ENCODE assay signal across 8 cellular contexts in the genomic region with DNA sequence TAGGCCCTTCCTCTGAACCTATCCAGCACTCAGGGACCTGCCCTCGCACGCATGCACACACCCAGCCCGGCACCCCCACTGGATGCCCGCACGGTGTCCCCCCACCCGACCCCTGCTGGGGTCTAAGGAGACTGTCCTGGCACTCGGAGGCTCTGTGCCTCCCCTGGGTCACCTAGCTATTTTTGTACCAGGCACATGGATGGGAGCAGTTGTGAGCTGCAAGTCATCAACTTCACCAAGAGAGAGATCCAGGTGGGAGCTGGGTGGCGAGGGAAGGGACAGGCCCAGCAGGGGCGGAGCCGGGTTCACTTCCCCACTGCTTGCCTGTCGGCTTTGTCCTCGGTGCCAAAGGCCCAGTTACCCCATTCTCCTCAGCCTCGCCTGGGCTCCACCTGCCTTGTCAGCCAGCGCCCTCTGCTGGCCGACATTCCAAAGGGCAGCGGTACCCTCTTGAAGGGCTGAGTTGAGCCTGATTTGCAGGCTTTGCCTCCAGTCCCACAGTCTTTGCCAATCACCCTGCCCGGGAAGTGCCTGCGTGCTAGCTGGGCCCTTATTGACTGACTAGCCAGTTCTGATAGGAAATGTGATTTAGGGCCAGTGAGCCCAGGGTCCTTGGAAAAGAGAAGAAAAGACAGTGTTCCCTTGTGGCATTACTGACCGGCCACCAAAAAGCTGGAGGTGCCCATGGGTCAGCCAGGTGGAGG. TPM values are rescaled to one million over a fixed set of nuclear protein-coding genes. Genes with fewer than 3 reads are reported as not detected.
DNase-seq lines count a peak whose midpoint lies in the region; ATAC-seq lines count a peak whose summit lies in the region.

No MANE protein-coding gene starts in this region.

- no peaks in the 10 kb centered on the region for H3K36me3 ChIP-seq in naive thymus-derived CD4-positive, alpha-beta T cell (ENCODE audit: control insufficient read depth in 2 of 3, insufficient read depth in 3 of 3, low read length in 3 of 3)

- ATAC-seq in GM21723 (IDR thresholded peaks at IDR 0.05; ENCODE audit: unreplicated experiment) (peak; percentile 72), esophagus mucosa (peak; percentile 94)
- peak; percentile 96 for ATAC-seq in naive thymus-derived CD4-positive, alpha-beta T cell
- ATAC-seq in stimulated activated effector memory CD8-positive, alpha-beta T cell treated with anti-CD3 and anti-CD28 coated beads, Interleukin-12 subunit alpha, Interleukin-12 subunit beta, amount 100 ng/mL, for 72 hours = peak; percentile 91

- H3K9me3 ChIP-seq in naive thymus-derived CD4-positive, alpha-beta T cell (ENCODE audit: control insufficient read depth in 2 of 3, low read length in 3 of 3) = no peaks in the 10 kb centered on the region

- DNase-seq in DMS79 (lab: John Stamatoyannopoulos, UW) = peak; percentile 93
- DNase-seq in KBM-7 = peak; percentile 96
- peak; percentile 95 for DNase-seq in OCI-M1 (lab: John Stamatoyannopoulos, UW)
- peak; percentile 83 for DNase-seq in activated T-cell treated with anti-CD3 and anti-CD28 coated beads for 1 hour (ENCODE audit: low read depth)
- DNase-seq in naive thymus-derived CD4-positive, alpha-beta T cell = peak; percentile 68 to 89 (median 83)
- peak; percentile 88 to 93 for DNase-seq in stimulated activated effector memory CD8-positive, alpha-beta T cell treated with anti-CD3 and anti-CD28 coated beads, Interleukin-12 subunit alpha, Interleukin-12 subunit beta, amount 100 ng/mL, for 72 hours (ENCODE audit: low spot score in 2 of 2)

- no peak overlapping the region for H3K27ac ChIP-seq in naive thymus-derived CD4-positive, alpha-beta T cell (ENCODE audit: low read depth, low read length)

- no peaks in the 10 kb centered on the region for H3K9me3 Mint-ChIP-seq in naive thymus-derived CD4-positive, alpha-beta T cell
- H3K9me3 Mint-ChIP-seq in stimulated activated effector memory CD8-positive, alpha-beta T cell treated with anti-CD3 and anti-CD28 coated beads, Interleukin-12 subunit alpha, Interleukin-12 subunit beta, amount 100 ng/mL, for 72 hours = no peaks in the 10 kb centered on the region

- POLR2A ChIA-PET in naive thymus-derived CD4-positive, alpha-beta T cell (lab: Charles Lee) = interaction anchor here (1.0 kb wide), 1 partner anchor 101 kb away, joined by 3 read pairs; no protein-coding TSS in a partner anchor

- peak overlapping the region in 2 of 9 donors; percentile 51 to 73 for H3K27ac Mint-ChIP-seq in naive thymus-derived CD4-positive, alpha-beta T cell
- no peak overlapping the region for H3K27ac Mint-ChIP-seq in stimulated activated effector memory CD8-positive, alpha-beta T cell treated with anti-CD3 and anti-CD28 coated beads, Interleukin-12 subunit alpha, Interleukin-12 subunit beta, amount 100 ng/mL, for 72 hours

- H3K36me3 Mint-ChIP-seq in naive thymus-derived CD4-positive, alpha-beta T cell = no peaks in the 10 kb centered on the region
- no peaks in the 10 kb centered on the region for H3K36me3 Mint-ChIP-seq in stimulated activated effector memory CD8-positive, alpha-beta T cell treated with anti-CD3 and anti-CD28 coated beads, Interleukin-12 subunit alpha, Interleukin-12 subunit beta, amount 100 ng/mL, for 72 hours

- in situ Hi-C loops in KBM-7 (cut with MboI; ENCODE audit: low pct_unique_long_range_greater_than_20kb, low sequenced_read_pairs) = no loop called here

- intact Hi-C loops in naive thymus-derived CD4-positive, alpha-beta T cell (cut with micrococcal nuclease) = loop anchor here (1.0 to 5.0 kb wide), 8 partner anchors 34 to 245 kb away; a partner anchor contains a TSS

- peaks cover 0 to 2% (median 0%) of the 10 kb centered on the region in 5 donors for H3K27me3 Mint-ChIP-seq in naive thymus-derived CD4-positive, alpha-beta T cell

- CTCF ChIA-PET in naive thymus-derived CD4-positive, alpha-beta T cell (lab: Charles Lee) = interaction anchor here (0.5 to 5.0 kb wide), 16 partner anchors 16 to 1064 kb away, joined by 3 to 57 read pairs (median 3); no protein-coding TSS in a partner anchor

- H3K4me1 ChIP-seq in naive thymus-derived CD4-positive, alpha-beta T cell (ENCODE audit: control insufficient read depth in 2 of 2, insufficient read depth in 2 of 2, low read length in 2 of 2) = no peaks in the 10 kb centered on the region

- H3K27me3 ChIP-seq in naive thymus-derived CD4-positive, alpha-beta T cell (ENCODE audit: control insufficient read depth in 2 of 2, insufficient read depth in 2 of 2, low read length in 2 of 2) = no peaks in the 10 kb centered on the region

- H3K4me3 Mint-ChIP-seq in naive thymus-derived CD4-positive, alpha-beta T cell = no peak overlapping the region
- no peak overlapping the region for H3K4me3 Mint-ChIP-seq in stimulated activated effector memory CD8-positive, alpha-beta T cell treated with anti-CD3 and anti-CD28 coated beads, Interleukin-12 subunit alpha, Interleukin-12 subunit beta, amount 100 ng/mL, for 72 hours

- no peak overlapping the region for H3K4me3 ChIP-seq in naive thymus-derived CD4-positive, alpha-beta T cell (ENCODE audit: low read length)

- peaks cover 0 to 29% (median 0%) of the 10 kb centered on the region in 7 donors for H3K4me1 Mint-ChIP-seq in naive thymus-derived CD4-positive, alpha-beta T cell
- peaks cover 10% of the 10 kb centered on the region for H3K4me1 Mint-ChIP-seq in stimulated activated effector memory CD8-positive, alpha-beta T cell treated with anti-CD3 and anti-CD28 coated beads, Interleukin-12 subunit alpha, Interleukin-12 subunit beta, amount 100 ng/mL, for 72 hours

RNA-seq across cellular contexts. Expression of a gene that starts 5.8 kb away (rescaled TPM):
- total RNA-seq in esophagus mucosa = not detected
- total RNA-seq in naive thymus-derived CD4-positive, alpha-beta T cell = under 1 TPM in 1 of 5 experiments, not detected in 4; 0.56 TPM
- not detected for polyA plus RNA-seq in naive thymus-derived CD4-positive, alpha-beta T cell

RNA-seq across cellular contexts. Expression of a gene that starts 37.8 kb away (rescaled TPM):
- total RNA-seq in esophagus mucosa = 14.0 TPM
- total RNA-seq in naive thymus-derived CD4-positive, alpha-beta T cell = 10 to 100 TPM in 1 of 5 experiments, 1 to 10 TPM in 1, under 1 TPM in 1, not detected in 2; 0.69 to 36.2 (median 2.4) TPM
- not detected for polyA plus RNA-seq in naive thymus-derived CD4-positive, alpha-beta T cell

RNA-seq across cellular contexts. Expression of a gene that starts 57.7 kb away (rescaled TPM):
- total RNA-seq in esophagus mucosa = 9.4 TPM
- total RNA-seq in naive thymus-derived CD4-positive, alpha-beta T cell = 1 to 10 TPM in 2 of 5 experiments, under 1 TPM in 2, not detected in 1; 0.22 to 4.3 (median 1.0) TPM
- not detected for polyA plus RNA-seq in naive thymus-derived CD4-positive, alpha-beta T cell
